14 cellular contexts compared by ENCODE assay signal in the genomic region with DNA sequence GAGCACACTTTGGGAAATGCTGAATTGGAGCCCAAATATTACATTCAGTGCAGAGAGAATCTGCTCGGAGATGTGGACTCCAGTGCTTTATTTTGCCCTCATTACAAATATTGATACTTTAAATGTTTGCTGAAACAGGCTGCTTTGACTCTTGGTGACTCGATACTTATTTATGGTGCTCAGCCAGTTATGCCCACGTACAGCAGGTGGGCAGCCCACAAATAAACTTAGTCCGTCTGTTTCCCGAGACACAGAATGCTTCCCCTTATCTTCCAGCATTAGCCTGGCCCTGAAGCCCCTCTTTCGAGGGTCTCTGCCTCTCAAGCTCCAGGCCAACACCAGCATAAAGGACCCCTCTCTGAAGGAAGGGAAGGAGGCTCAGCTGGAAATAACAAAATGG.
DNase-seq lines count a peak whose midpoint lies in the region; ATAC-seq and TF ChIP-seq lines count a peak whose summit lies in the region.
"Had no signal": no experiment of that assay in that cellular context is flagged by ENCODE, and none has a peak within 500 bp of the region (broad histone marks: within the 10 kb centered on the region; RNA-seq: fewer than 3 reads in every experiment).

No MANE protein-coding gene starts in this region.

- DNase-seq in natural killer cell (no peak), AG20443 (ENCODE audit: low spot score) (no peak), NCI-H524 (lab: John Stamatoyannopoulos, UW) (no peak)
- no peak for DNase-seq in natural killer cell treated with Interleukin-12 subunit alpha and Interleukin-12 subunit beta and Interleukin-15 and Interleukin-18, amount 100 ng/mL, for 72 hours (ENCODE audit: low spot score)
- DNase-seq in effector memory CD8-positive, alpha-beta T cell = no peak
- DNase-seq: 8988T; Calu3; CD4-positive, alpha-beta T cell; DMS 273 treated with DMSO at 0.1 percent for 48 hours had no signal

- no peaks in the 10 kb centered on the region for H3K9me3 Mint-ChIP-seq in natural killer cell
- H3K9me3 Mint-ChIP-seq in natural killer cell treated with Interleukin-12 subunit alpha and Interleukin-12 subunit beta and Interleukin-15 and Interleukin-18, amount 100 ng/mL, for 72 hours = no peaks in the 10 kb centered on the region
- no peaks in the 10 kb centered on the region for H3K9me3 Mint-ChIP-seq in effector memory CD8-positive, alpha-beta T cell
- H3K9me3 Mint-ChIP-seq in nephron = no peaks in the 10 kb centered on the region
- H3K9me3 Mint-ChIP-seq: CD4-positive, alpha-beta T cell; IgD-negative memory B cell had no signal

- H3K4me1 Mint-ChIP-seq in natural killer cell = peaks cover 20 to 30% of the 10 kb centered on the region in 2 donors
- peaks cover 12 to 22% of the 10 kb centered on the region in 2 donors for H3K4me1 Mint-ChIP-seq in natural killer cell treated with Interleukin-12 subunit alpha and Interleukin-12 subunit beta and Interleukin-15 and Interleukin-18, amount 100 ng/mL, for 72 hours (ENCODE audit: low read depth in 2 of 2)
- peaks cover 24 to 28% of the 10 kb centered on the region in 2 donors for H3K4me1 Mint-ChIP-seq in effector memory CD8-positive, alpha-beta T cell (ENCODE audit: low read depth in 2 of 2)
- H3K4me1 Mint-ChIP-seq in nephron = peaks cover 35% of the 10 kb centered on the region
- H3K4me1 Mint-ChIP-seq: B cell had no signal

- TF ChIP-seq CTCF in natural killer cell (IDR thresholded peaks at IDR 0.05) = no peak
- TF ChIP-seq CTCF in nephron (IDR thresholded peaks at IDR 0.05; ENCODE audit: unreplicated experiment in 3 of 3) = no peak

- H3K36me3 Mint-ChIP-seq in natural killer cell = peaks cover 6% of the 10 kb centered on the region
- peaks cover 12% of the 10 kb centered on the region for H3K36me3 Mint-ChIP-seq in natural killer cell treated with Interleukin-12 subunit alpha and Interleukin-12 subunit beta and Interleukin-15 and Interleukin-18, amount 100 ng/mL, for 72 hours
- peaks cover 30% of the 10 kb centered on the region for H3K36me3 Mint-ChIP-seq in effector memory CD8-positive, alpha-beta T cell (ENCODE audit: insufficient read depth)
- H3K36me3 Mint-ChIP-seq in nephron (ENCODE audit: low read depth) = peaks cover 25% of the 10 kb centered on the region

- no peak overlapping the region for H3K4me3 Mint-ChIP-seq in natural killer cell
- H3K4me3 Mint-ChIP-seq in natural killer cell treated with Interleukin-12 subunit alpha and Interleukin-12 subunit beta and Interleukin-15 and Interleukin-18, amount 100 ng/mL, for 72 hours = no peak overlapping the region
- no peak overlapping the region for H3K4me3 Mint-ChIP-seq in effector memory CD8-positive, alpha-beta T cell
- peak overlapping the region in 1 of 3 experiments; percentile 7 for H3K4me3 Mint-ChIP-seq in nephron
- H3K4me3 Mint-ChIP-seq: B cell; CD4-positive, alpha-beta T cell; IgD-negative memory B cell had no signal

- ATAC-seq in natural killer cell (no peak), GM21737 (IDR thresholded peaks at IDR 0.05; ENCODE audit: unreplicated experiment) (no peak)
- no peak for ATAC-seq in natural killer cell treated with Interleukin-12 subunit alpha and Interleukin-12 subunit beta and Interleukin-15 and Interleukin-18, amount 100 ng/mL, for 72 hours
- ATAC-seq in effector memory CD8-positive, alpha-beta T cell (replicated peaks) = no peak
- ATAC-seq: HCT116 had no signal

- H3K27me3 Mint-ChIP-seq in natural killer cell (ENCODE audit: low read depth in 2 of 2) = no peaks in the 10 kb centered on the region
- H3K27me3 Mint-ChIP-seq in natural killer cell treated with Interleukin-12 subunit alpha and Interleukin-12 subunit beta and Interleukin-15 and Interleukin-18, amount 100 ng/mL, for 72 hours = no peaks in the 10 kb centered on the region
- no peaks in the 10 kb centered on the region for H3K27me3 Mint-ChIP-seq in effector memory CD8-positive, alpha-beta T cell
- H3K27me3 Mint-ChIP-seq in nephron (ENCODE audit: low read depth) = no peaks in the 10 kb centered on the region
- H3K27me3 Mint-ChIP-seq: B cell; CD4-positive, alpha-beta T cell; IgD-negative memory B cell had no signal

- intact Hi-C loops in natural killer cell (cut with micrococcal nuclease) = no loop called here

- H3K27ac Mint-ChIP-seq in natural killer cell (peak overlapping the region; percentile 16 to 36), nephron (peak overlapping the region in 2 of 3 experiments; percentile 21 to 57)
- H3K27ac Mint-ChIP-seq in natural killer cell treated with Interleukin-12 subunit alpha and Interleukin-12 subunit beta and Interleukin-15 and Interleukin-18, amount 100 ng/mL, for 72 hours = no peak overlapping the region
- H3K27ac Mint-ChIP-seq in effector memory CD8-positive, alpha-beta T cell = peak overlapping the region; percentile 38
- H3K27ac Mint-ChIP-seq: B cell; CD4-positive, alpha-beta T cell; IgD-negative memory B cell had no signal

Comparison
In these comparisons a context has a peak if more than half of its experiments do, and no peak if none do; other contexts are left out.
1. H3K27ac Mint-ChIP-seq: peak in natural killer cell (2 of 2), effector memory CD8-positive, alpha-beta T cell (2 of 2) and nephron (2 of 3); none in natural killer cell treated with Interleukin-12 subunit alpha and Interleukin-12 subunit beta and Interleukin-15 and Interleukin-18, amount 100 ng/mL, for 72 hours (0 of 2).